8 cellular contexts compared by ENCODE assay signal in the genomic region with DNA sequence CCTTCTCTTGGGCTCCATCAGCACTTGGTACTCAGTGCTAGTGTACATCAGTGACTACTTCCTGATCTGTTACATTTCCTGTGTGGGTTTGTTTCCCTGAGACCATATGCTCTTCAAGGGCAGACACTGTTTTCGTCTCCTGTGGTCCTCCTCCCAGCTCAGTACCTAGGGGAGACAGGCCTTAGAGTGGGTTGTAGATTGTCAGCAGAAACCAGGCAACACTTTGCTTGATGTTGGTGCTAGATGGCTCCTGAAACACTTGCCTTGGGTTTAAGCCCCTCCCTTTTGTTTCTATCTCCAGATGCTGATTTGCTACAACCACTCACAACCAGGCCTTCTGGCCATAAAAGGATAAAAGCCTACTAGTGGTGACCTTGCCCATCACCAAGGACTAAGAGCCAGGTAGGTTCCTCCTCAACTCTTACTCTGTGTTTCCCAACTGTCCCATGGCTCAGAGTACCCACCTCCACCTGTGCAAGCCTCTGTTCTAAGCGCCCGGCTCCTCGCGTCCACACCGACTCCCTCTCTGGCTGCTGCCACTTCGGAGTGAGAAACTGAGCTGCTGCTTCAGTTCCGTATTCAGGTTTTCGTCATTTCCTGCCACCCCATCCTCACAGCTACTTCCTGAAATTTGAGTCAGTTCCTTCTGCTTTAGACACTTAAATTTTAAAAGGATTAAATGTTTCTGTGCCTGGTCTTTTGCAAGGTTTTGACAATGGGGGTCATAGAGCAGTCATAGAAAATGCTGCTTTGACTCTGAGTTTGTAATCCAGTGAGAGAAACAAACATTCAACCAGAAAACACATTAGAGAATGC. TPM values are rescaled to one million over a fixed set of nuclear protein-coding genes. Genes with fewer than 3 reads are reported as not detected.
DNase-seq lines count a peak whose midpoint lies in the region; ATAC-seq and TF ChIP-seq lines count a peak whose summit lies in the region.

Gene HCLS1, minus strand, starts transcription at position 548 of the 816 bp plus-strand sequence. CDS start 2,556 bp downstream, outside the sequence.

- H3F3A ChIP-seq in DOHH2 (ENCODE audit: control insufficient read depth, insufficient read depth), result no peaks in the 10 kb centered on the region

- H3K27me3 ChIP-seq in DOHH2 (ENCODE audit: control insufficient read depth, low read length) (no peaks in the 10 kb centered on the region), Karpas-422 (ENCODE audit: low read length) (no peaks in the 10 kb centered on the region), esophagus squamous epithelium (no peaks in the 10 kb centered on the region), gastrocnemius medialis (no peaks in the 10 kb centered on the region)

- TF ChIP-seq CTCF in DOHH2 (IDR thresholded peaks at IDR 0.05; ENCODE audit: low read depth, low read length, poor library complexity, severe bottlenecking) (peak; percentile 33), esophagus squamous epithelium (IDR thresholded peaks at IDR 0.05) (no peak), gastrocnemius medialis (IDR thresholded peaks at IDR 0.05 in 4 of 5, conservative IDR thresholded peaks at IDR 0.05 in 1 of 5) (no peak)

- H3K36me3 ChIP-seq in DOHH2 (ENCODE audit: control insufficient read depth, low read length) (peaks cover 60% of the 10 kb centered on the region), Karpas-422 (ENCODE audit: insufficient read depth, low read length) (peaks cover 31% of the 10 kb centered on the region), esophagus squamous epithelium (peaks cover 11 to 41% (median 20%) of the 10 kb centered on the region in 3 donors), gastrocnemius medialis (peaks cover 0 to 18% of the 10 kb centered on the region in 2 donors)

- peak in 2 of 4 donors; percentile 63 to 79 for TF ChIP-seq POLR2A in esophagus squamous epithelium (IDR thresholded peaks at IDR 0.05)
- peak; percentile 17 to 30 for TF ChIP-seq POLR2A in gastrocnemius medialis (IDR thresholded peaks at IDR 0.05)

- in situ Hi-C loops in gastrocnemius medialis (cut with MboI; ENCODE audit: low sequenced_read_pairs in 4 of 4), result no loop called here

- H4K20me1 ChIP-seq in DOHH2 (ENCODE audit: control insufficient read depth, insufficient read depth, low read depth, low read length) (no peaks in the 10 kb centered on the region), Karpas-422 (ENCODE audit: insufficient read depth, low read depth, low read length) (no peaks in the 10 kb centered on the region)

- H3K79me2 ChIP-seq in DOHH2 (ENCODE audit: control insufficient read depth, low read length), result peaks cover 38% of the 10 kb centered on the region
- H3K79me2 ChIP-seq in Karpas-422 (ENCODE audit: low read length), result peaks cover 38% of the 10 kb centered on the region

- no peaks in the 10 kb centered on the region for H3K9me3 ChIP-seq in DOHH2 (ENCODE audit: control insufficient read depth, insufficient read depth, low read length)
- H3K9me3 ChIP-seq in Karpas-422 (ENCODE audit: low read length), result no peaks in the 10 kb centered on the region
- H3K9me3 ChIP-seq in esophagus squamous epithelium, result no peaks in the 10 kb centered on the region
- no peaks in the 10 kb centered on the region for H3K9me3 ChIP-seq in gastrocnemius medialis

- H3K4me1 ChIP-seq in DOHH2 (ENCODE audit: control insufficient read depth, low read length) (peaks cover 39% of the 10 kb centered on the region), Karpas-422 (ENCODE audit: low read length) (peaks cover 25% of the 10 kb centered on the region), esophagus squamous epithelium (peaks cover 0 to 17% (median 4%) of the 10 kb centered on the region in 3 donors), gastrocnemius medialis (peaks cover 8 to 12% of the 10 kb centered on the region in 2 donors)

- peak within 1 kb of the TSS; percentile 77 for H3K27ac ChIP-seq in DOHH2 (ENCODE audit: low read depth, low read length)
- peak within 1 kb of the TSS; percentile 88 for H3K27ac ChIP-seq in Karpas-422 (ENCODE audit: low read length)
- peak within 1 kb of the TSS; percentile 48 to 83 (median 75) for H3K27ac ChIP-seq in esophagus squamous epithelium
- H3K27ac ChIP-seq in gastrocnemius medialis, result peak within 1 kb of the TSS; percentile 33 to 71 (median 54)

- WGBS in esophagus squamous epithelium, 2 donors, result 63 to 72% methylated on average over 3 to 9 of the region's 9 CpGs

- peak within 1 kb of the TSS; percentile 87 for H3K9ac ChIP-seq in Karpas-422 (ENCODE audit: low read length)

- ATAC-seq in GM21526 (IDR thresholded peaks at IDR 0.05; ENCODE audit: low FRiP score, unreplicated experiment) (peak; percentile 81), gastrocnemius medialis (peak; percentile 11 to 20)

- peak within 1 kb of the TSS; percentile 97 for H3K4me2 ChIP-seq in DOHH2 (ENCODE audit: low read length)
- H3K4me2 ChIP-seq in Karpas-422 (ENCODE audit: low read depth, low read length, poor library complexity, severe bottlenecking), result peak within 1 kb of the TSS; percentile 87

- H3K9me2 ChIP-seq in DOHH2 (replicated peaks; ENCODE audit: control insufficient read depth, low read length), result no peaks in the 10 kb centered on the region
- no peaks in the 10 kb centered on the region for H3K9me2 ChIP-seq in Karpas-422 (replicated peaks; ENCODE audit: insufficient read depth, low read length)

- peak; percentile 95 for DNase-seq in Karpas-422
- peak; percentile 38 to 52 (median 50) for DNase-seq in activated CD8-positive, alpha-beta memory T cell treated with anti-CD3 and anti-CD28 coated beads for 48 hours (ENCODE audit: low read depth in 2 of 3, low spot score in 2 of 3)
- peak; percentile 5 for DNase-seq in esophagus squamous epithelium (lab: John Stamatoyannopoulos, UW)
- peak; percentile 25 to 39 for DNase-seq in gastrocnemius medialis
- no peak for DNase-seq in NCI-H510A treated with DMSO at 0.1 percent for 48 hours (lab: John Stamatoyannopoulos, UW)
- DNase-seq in glomerular visceral epithelial cell (ENCODE audit: extremely low spot score), result no peak

- H3K4me3 ChIP-seq in DOHH2 (ENCODE audit: low read length) (peak within 1 kb of the TSS; percentile 96), Karpas-422 (ENCODE audit: low read length) (peak within 1 kb of the TSS; percentile 86), esophagus squamous epithelium (peak within 1 kb of the TSS in 3 of 4 donors; percentile 27 to 59 (median 39)), gastrocnemius medialis (peak within 1 kb of the TSS; percentile 14 to 42 (median 29))

- intact Hi-C loops in esophagus squamous epithelium (cut with DNase I) (no loop called here), gastrocnemius medialis (cut with DNase I; ENCODE audit: low total_unique reads) (no loop called here)

- H2AFZ ChIP-seq in Karpas-422 (ENCODE audit: low read length), result 0 out of 2 replicates have a peak within 1 kb of the TSS, but pooled peaks have one; percentile 45

RNA-seq across cellular contexts. Expression of gene HCLS1, which starts in this region (rescaled TPM):
- total RNA-seq in Karpas-422 (2014; rRNA removed; shearing (Covaris generic); ENCODE audit: low replicate concordance), result 203 and 339 TPM in 2 replicates
- total RNA-seq in esophagus squamous epithelium (10 to 100 TPM in 2 of 4 donors, 1 to 10 TPM in 2; 4.4 to 46.7 (median 17.4) TPM), gastrocnemius medialis (10 to 100 TPM in 1 of 4 donors, 1 to 10 TPM in 3; 6.6 to 15.3 (median 7.8) TPM)

Comparison
In these comparisons a context has a peak if more than half of its experiments do, and no peak if none do; other contexts are left out.
1. H3K4me3 ChIP-seq: peak in every context shown above with its lines; median percentile 96 in DOHH2; 86 in Karpas-422; 39 in esophagus squamous epithelium; 29 in gastrocnemius medialis.
2. DNase-seq: peak in Karpas-422 (single experiment), activated CD8-positive, alpha-beta memory T cell treated with anti-CD3 and anti-CD28 coated beads for 48 hours (3 of 3), esophagus squamous epithelium (single experiment) and gastrocnemius medialis (2 of 2); none in NCI-H510A treated with DMSO at 0.1 percent for 48 hours (single experiment) and glomerular visceral epithelial cell (single experiment).
3. Peak in every context shown above with its lines, with median percentiles within 50 percentile points of each other: H3K27ac ChIP-seq.